9 cellular contexts compared by ENCODE assay signal in the genomic region with DNA sequence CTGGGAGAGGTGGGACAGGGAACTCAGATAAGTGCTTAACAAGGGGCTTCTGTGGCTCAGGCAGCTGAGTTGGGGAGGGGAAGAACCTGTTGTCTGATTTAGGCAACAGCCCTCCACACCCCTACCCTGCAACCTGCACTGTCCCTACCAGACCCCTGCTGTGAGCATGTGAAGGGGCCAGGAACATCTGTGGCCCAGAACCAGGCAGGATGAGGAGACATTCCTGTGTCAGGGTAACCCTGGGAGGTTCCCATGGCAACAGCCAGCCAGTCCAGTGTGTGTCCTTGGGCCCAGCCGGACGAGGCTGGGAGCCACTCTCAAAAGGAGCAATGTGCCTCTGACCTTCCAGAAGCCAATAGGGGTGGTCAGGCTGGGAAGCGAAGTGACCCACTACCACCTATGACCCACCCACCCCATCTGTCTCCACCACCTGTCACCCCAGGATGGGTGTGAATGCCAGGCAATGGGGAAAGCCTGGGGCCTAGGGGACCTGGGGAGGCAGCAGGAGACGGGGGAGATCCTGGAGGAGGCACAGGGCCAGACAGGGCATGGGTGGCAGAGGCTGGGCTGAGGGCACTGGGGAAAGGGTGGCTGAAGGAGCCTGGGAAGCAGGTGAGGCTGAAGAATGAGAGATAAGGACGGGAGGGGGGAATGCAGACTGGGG. TPM values are rescaled to one million over a fixed set of nuclear protein-coding genes. Genes with fewer than 3 reads are reported as not detected.
DNase-seq lines count a peak whose midpoint lies in the region; TF ChIP-seq lines count a peak whose summit lies in the region.
"Had no signal": no experiment of that assay in that cellular context is flagged by ENCODE, and none has a peak within 500 bp of the region (broad histone marks: within the 10 kb centered on the region; RNA-seq: fewer than 3 reads in every experiment).

No MANE protein-coding gene starts in this region.

- H3K4me3 ChIP-seq in NT2/D1 (ENCODE audit: insufficient read length, low read depth) (no peak overlapping the region), duodenal mucosa (ENCODE audit: low read depth in 1 of 2, low read length in 2 of 2) (no peak overlapping the region), skeletal muscle tissue (ENCODE audit: low read length in 3 of 3) (no peak overlapping the region), BE2C (ENCODE audit: low read depth, low read length) (no peak overlapping the region)

- DNase-seq in NCI-H2196 (lab: John Stamatoyannopoulos, UW; ENCODE audit: unreplicated experiment): peak; percentile 31
- DNase-seq in NCI-H2196 treated with DMSO at 0.1 percent for 48 hours (lab: John Stamatoyannopoulos, UW; ENCODE audit: unreplicated experiment): no peak
- DNase-seq in NT2/D1 (ENCODE audit: low read depth, low spot score): peak; percentile 28
- DNase-seq in NCI-H1417 treated with DMSO at 0.1 percent for 48 hours (lab: John Stamatoyannopoulos, UW): no peak
- DNase-seq in BE2C: no peak
- DNase-seq in Kasumi-1 (lab: John Stamatoyannopoulos, UW): no peak
- DNase-seq: activated effector memory CD4-positive, alpha-beta T cell treated with Interleukin-2 at 50 U/mL for 16 hours had no signal

- no peak overlapping the region for H3K9ac ChIP-seq in NT2/D1 (ENCODE audit: insufficient read length, low read depth)
- peak overlapping the region; percentile 28 to 38 for H3K9ac ChIP-seq in duodenal mucosa (ENCODE audit: low read depth in 1 of 2, low read length in 2 of 2)
- H3K9ac ChIP-seq in skeletal muscle tissue (ENCODE audit: low read depth in 1 of 3, low read length in 3 of 3): peak overlapping the region in 2 of 3 donors; percentile 45 to 53

- TF ChIP-seq CTCF in BE2C (IDR thresholded peaks at IDR 0.05; ENCODE audit: low read depth, low read length): no peak

- H3K36me3 ChIP-seq in NT2/D1 (ENCODE audit: insufficient read depth, insufficient read length, low read length): peaks cover 9% of the 10 kb centered on the region
- H3K36me3 ChIP-seq in duodenal mucosa (ENCODE audit: control insufficient read depth in 1 of 2, insufficient read depth in 2 of 2, low read length in 2 of 2): peaks cover 0 to 15% of the 10 kb centered on the region in 2 donors
- peaks cover 17 to 20% (median 18%) of the 10 kb centered on the region in 3 donors for H3K36me3 ChIP-seq in skeletal muscle tissue (ENCODE audit: control insufficient read depth in 3 of 3, insufficient read depth in 3 of 3, low read length in 3 of 3)
- H3K36me3 ChIP-seq in BE2C: no peaks in the 10 kb centered on the region

- H3K27me3 ChIP-seq in NT2/D1 (ENCODE audit: insufficient read depth, insufficient read length) (no peaks in the 10 kb centered on the region), duodenal mucosa (ENCODE audit: control insufficient read depth in 1 of 2, insufficient read depth in 2 of 2, low read length in 2 of 2) (no peaks in the 10 kb centered on the region), skeletal muscle tissue (ENCODE audit: control insufficient read depth in 3 of 3, insufficient read depth in 3 of 3, low read length in 3 of 3) (no peaks in the 10 kb centered on the region), BE2C (no peaks in the 10 kb centered on the region)

- no peak overlapping the region for H3K27ac ChIP-seq in duodenal mucosa (ENCODE audit: low read depth, low read length)
- no peak overlapping the region for H3K27ac ChIP-seq in skeletal muscle tissue (ENCODE audit: low read depth, low read length)

- peaks cover 29% of the 10 kb centered on the region for H3K4me1 ChIP-seq in NT2/D1 (ENCODE audit: insufficient read depth, insufficient read length)
- H3K4me1 ChIP-seq in duodenal mucosa (ENCODE audit: control insufficient read depth in 1 of 2, insufficient read depth in 2 of 2, low read length in 2 of 2): peaks cover 57 to 59% of the 10 kb centered on the region in 2 donors
- peaks cover 27 to 69% (median 33%) of the 10 kb centered on the region in 3 donors for H3K4me1 ChIP-seq in skeletal muscle tissue (ENCODE audit: control insufficient read depth in 3 of 3, insufficient read depth in 3 of 3, low read length in 3 of 3)
- H3K4me1 ChIP-seq in BE2C: no peaks in the 10 kb centered on the region; the same call in 1 of the 2 replicates

- H3K9me3 ChIP-seq in NT2/D1 (ENCODE audit: insufficient read depth, low read length) (no peaks in the 10 kb centered on the region), duodenal mucosa (ENCODE audit: control insufficient read depth in 1 of 2, low read length in 2 of 2) (no peaks in the 10 kb centered on the region), skeletal muscle tissue (ENCODE audit: control insufficient read depth in 3 of 3, low read length in 3 of 3) (no peaks in the 10 kb centered on the region), BE2C (no peaks in the 10 kb centered on the region)

RNA-seq across cellular contexts. Expression of a gene that starts 4.9 kb away (rescaled TPM):
- 12.5 TPM for total RNA-seq in skeletal muscle tissue
- polyA plus RNA-seq in BE2C (2012; ENCODE audit: insufficient read depth, insufficient read length, low read depth): 56.1 TPM

RNA-seq across cellular contexts. Expression of a gene that starts 14.4 kb away (rescaled TPM):
- 190 TPM for total RNA-seq in skeletal muscle tissue
- 5.8 TPM for polyA plus RNA-seq in BE2C (2012; ENCODE audit: insufficient read depth, insufficient read length, low read depth)

RNA-seq across cellular contexts. Expression of a gene that starts 20.1 kb away (rescaled TPM):
- total RNA-seq in skeletal muscle tissue: 16.2 TPM
- polyA plus RNA-seq in BE2C (2012; ENCODE audit: insufficient read depth, insufficient read length, low read depth): 57.8 TPM

RNA-seq across cellular contexts. Expression of a gene that starts 29.1 kb away (rescaled TPM):
- total RNA-seq in skeletal muscle tissue: 36.0 TPM
- 263 TPM for polyA plus RNA-seq in BE2C (2012; ENCODE audit: insufficient read depth, insufficient read length, low read depth)

RNA-seq across cellular contexts. Expression of a gene that starts 33.0 kb away (rescaled TPM):
- total RNA-seq in skeletal muscle tissue: 31.8 TPM
- 129 TPM for polyA plus RNA-seq in BE2C (2012; ENCODE audit: insufficient read depth, insufficient read length, low read depth)

Comparison
In these comparisons a context has a peak if more than half of its experiments do, and no peak if none do; other contexts are left out.
1. DNase-seq: peak in NCI-H2196 (single experiment) and NT2/D1 (single experiment); none in NCI-H2196 treated with DMSO at 0.1 percent for 48 hours (single experiment), NCI-H1417 treated with DMSO at 0.1 percent for 48 hours (single experiment), BE2C (single experiment) and Kasumi-1 (0 of 2).